In genomic region chr15:39287322-39288195, GRCh38 we compare ENCODE assay signal across 14 cellular contexts.
DNase-seq lines count a peak whose midpoint lies in the region; ATAC-seq and TF ChIP-seq lines count a peak whose summit lies in the region.
"Had no signal": no experiment of that assay in that cellular context is flagged by ENCODE, and none has a peak within 500 bp of the region (broad histone marks: within the 10 kb centered on the region; RNA-seq: fewer than 3 reads in every experiment).

No MANE protein-coding gene starts in this region.

- H3K4me1 ChIP-seq in SJCRH30 (peaks cover 41% of the 10 kb centered on the region), vagina (peaks cover 5% of the 10 kb centered on the region), ascending aorta (no peaks in the 10 kb centered on the region)
- H3K4me1 ChIP-seq: parathyroid adenoma had no signal

- H3K27ac ChIP-seq in SJCRH30 (peak overlapping the region; percentile 10), vagina (no peak overlapping the region), ascending aorta (no peak overlapping the region)
- H3K27ac ChIP-seq: parathyroid adenoma had no signal

- H3K4me3 ChIP-seq in SJCRH30 (no peak overlapping the region), foreskin fibroblast (ENCODE audit: low read depth in 1 of 2, low read length in 2 of 2) (no peak overlapping the region), vagina (no peak overlapping the region), ascending aorta (no peak overlapping the region)

- TF ChIP-seq CTCF in foreskin fibroblast (IDR thresholded peaks at IDR 0.05; ENCODE audit: low read depth, low read length) (no peak), vagina (IDR thresholded peaks at IDR 0.05) (no peak), ascending aorta (IDR thresholded peaks at IDR 0.05) (no peak)

- TF ChIP-seq POLR2A in vagina (IDR thresholded peaks at IDR 0.05), result no peak

- H3K27me3 ChIP-seq in SJCRH30 (no peaks in the 10 kb centered on the region), vagina (no peaks in the 10 kb centered on the region), ascending aorta (no peaks in the 10 kb centered on the region)

- DNase-seq in DMS153 treated with DMSO at 0.1 percent for 48 hours (lab: John Stamatoyannopoulos, UW; ENCODE audit: unreplicated experiment) (peak; percentile 60), NCI-H146 treated with DMSO at 0.1 percent for 48 hours (lab: John Stamatoyannopoulos, UW; ENCODE audit: unreplicated experiment) (peak; percentile 24), SJCRH30 (peak; percentile 35 to 61), foreskin fibroblast (peak; percentile 53 to 73), vagina (ENCODE audit: extremely low spot score in 2 of 2) (no peak), ascending aorta (ENCODE audit: low spot score in 2 of 2) (no peak)
- DNase-seq: activated T-cell treated with anti-CD3 and anti-CD28 coated beads, Interleukin-2, amount 50 U/mL, for 24 hours; C1 segment of cervical spinal cord; erythroblast; NCI-H2227 treated with DMSO at 0.1 percent for 48 hours; stimulated activated CD4-positive, alpha-beta T cell treated with anti-CD3 and anti-CD28 coated beads, Interleukin-4, amount 100 ng/mL, for 24 hours had no signal

- ATAC-seq in HG02973 (IDR thresholded peaks at IDR 0.05; ENCODE audit: unreplicated experiment) (no peak), HG03196 (IDR thresholded peaks at IDR 0.05; ENCODE audit: unreplicated experiment) (no peak)

- H3K9me3 ChIP-seq in SJCRH30 (replicated peaks) (0 out of 2 replicates have a peak, but pooled peaks cover 4% of the 10 kb centered on the region), vagina (no peaks in the 10 kb centered on the region), ascending aorta (peaks cover 0 to 7% of the 10 kb centered on the region in 2 donors)

- no peaks in the 10 kb centered on the region for H3K36me3 ChIP-seq in SJCRH30
- no peaks in the 10 kb centered on the region for H3K36me3 ChIP-seq in vagina
- no peaks in the 10 kb centered on the region for H3K36me3 ChIP-seq in ascending aorta

- intact Hi-C loops in vagina (cut with DNase I), result no loop called here
- intact Hi-C loops in ascending aorta (cut with DNase I), result no loop called here

Comparison
In these comparisons a context has a peak if more than half of its experiments do, and no peak if none do; other contexts are left out.
1. DNase-seq: peak in DMS153 treated with DMSO at 0.1 percent for 48 hours (single experiment), NCI-H146 treated with DMSO at 0.1 percent for 48 hours (single experiment), SJCRH30 (2 of 2) and foreskin fibroblast (2 of 2); none in vagina (0 of 2) and ascending aorta (0 of 2).